22 cellular contexts compared by ENCODE assay signal in genomic region chr22:23514317-23515038, GRCh38.
A peak's percentile ranks its signal among the peaks of the same experiment; 100 is the strongest.
DNase-seq lines count a peak whose midpoint lies in the region; ATAC-seq, FAIRE-seq and TF ChIP-seq lines count a peak whose summit lies in the region.
"Had no signal": no experiment of that assay in that cellular context is flagged by ENCODE, and none has a peak within 500 bp of the region (broad histone marks: within the 10 kb centered on the region; RNA-seq: fewer than 3 reads in every experiment).

No MANE protein-coding gene starts in this region.

- no peak for TF ChIP-seq POLR2A in A549 (IDR thresholded peaks at IDR 0.05; ENCODE audit: low read length)
- no peak for TF ChIP-seq POLR2A in H1 (IDR thresholded peaks at IDR 0.05; ENCODE audit: control extremely low read depth in 1 of 2, low read depth in 2 of 2, low read length in 2 of 2)

- H3K9me3 Mint-ChIP-seq in neural progenitor cell = no peaks in the 10 kb centered on the region
- H3K9me3 Mint-ChIP-seq: activated CD4-positive, alpha-beta T cell treated with anti-CD3 and anti-CD28 coated beads, Interleukin-2, amount 10 ng/mL, durations not matched to agents 24 days and 14 days; activated naive CD8-positive, alpha-beta T cell treated with anti-CD3 and anti-CD28 coated beads, Interleukin-2, amount 10 ng/mL, durations not matched to agents 7 days and 5 days; T-cell had no signal

- H3K9ac ChIP-seq in H1 (replicated peaks in 1 of 4; ENCODE audit: extremely low read depth in 1 of 4, low read depth in 3 of 4, low read length in 3 of 4) (no peak overlapping the region), neural progenitor cell (no peak overlapping the region), kidney (ENCODE audit: low read length in 2 of 2) (no peak overlapping the region)

- H3K9me3 ChIP-seq in A549 (no peaks in the 10 kb centered on the region), H1 (ENCODE audit: insufficient read depth in 2 of 2, low read depth in 1 of 2, low read length in 1 of 2) (no peaks in the 10 kb centered on the region), neural progenitor cell (ENCODE audit: low read depth) (no peaks in the 10 kb centered on the region), kidney (ENCODE audit: control insufficient read depth in 1 of 2, low read length in 2 of 2) (no peaks in the 10 kb centered on the region)
- H3K9me3 ChIP-seq: body of pancreas, left lung, right atrium auricular region had no signal

- FAIRE-seq in A549 (lab: Jason Lieb, UNC) (no peak), H1 (lab: Jason Lieb, UNC) (no peak), kidney (lab: Jason Lieb, UNC) (no peak)

- H3K18ac ChIP-seq in H1 (ENCODE audit: extremely low read depth, low read length) = no peak overlapping the region

- intact Hi-C loops in kidney (cut with DNase I) = no loop called here

- no peak overlapping the region for H2BK12ac ChIP-seq in H1 (ENCODE audit: low read depth, low read length)

- no peaks in the 10 kb centered on the region for H3K79me2 ChIP-seq in H1 (ENCODE audit: control insufficient read depth in 1 of 2, insufficient read depth in 2 of 2, low read length in 2 of 2)
- H3K79me2 ChIP-seq in neural progenitor cell (ENCODE audit: low read depth) = no peaks in the 10 kb centered on the region

- no peak overlapping the region for H4K91ac ChIP-seq in H1 (replicated peaks; ENCODE audit: insufficient read length, low read length)

- H2AFZ ChIP-seq in H1 (ENCODE audit: low read length) = no peak overlapping the region
- H2AFZ ChIP-seq in neural progenitor cell (replicated peaks) = peak overlapping the region; percentile 34

- peak overlapping the region; percentile 81; the same call in 1 of the 2 replicates for H2BK15ac ChIP-seq in H1 (ENCODE audit: low read length)

- no peak overlapping the region for H3K14ac ChIP-seq in H1 (ENCODE audit: insufficient read length)

- DNase-seq in A549 (ENCODE audit: low read depth in 1 of 2, low spot score in 1 of 2) (no peak), HuH-7 (ENCODE audit: low spot score) (peak; percentile 27), H1 (ENCODE audit: low read depth in 1 of 2, low spot score in 2 of 2) (peak in 1 of 2 experiments; percentile 50), neural progenitor cell (ENCODE audit: low spot score) (no peak), AG08395 (ENCODE audit: low spot score) (no peak), kidney (no peak), NCI-H1105 treated with DMSO at 0.1 percent for 48 hours (lab: John Stamatoyannopoulos, UW) (no peak)
- DNase-seq in activated CD8-positive, alpha-beta memory T cell treated with anti-CD3 and anti-CD28 coated beads for 24 hours = no peak
- DNase-seq: activated CD4-positive, alpha-beta T cell treated with anti-CD3 and anti-CD28 coated beads, Interleukin-2, amount 10 ng/mL, durations not matched to agents 24 days and 14 days; activated naive CD8-positive, alpha-beta T cell treated with anti-CD3 and anti-CD28 coated beads, Interleukin-2, amount 10 ng/mL, durations not matched to agents 7 days and 5 days; body of pancreas; DMS153; effector memory CD4-positive, alpha-beta T cell; GF-D8; HCEC 1CT; left lung; NCI-H1417 treated with DMSO at 0.1 percent for 48 hours; NCI-H748 treated with DMSO at 0.1 percent for 48 hours; SHP77; stimulated activated CD4-positive, alpha-beta T cell treated with anti-CD3 and anti-CD28 coated beads, Interleukin-15, amount 100 ng/mL, for 24 hours; T-cell had no signal

- H3K4me1 ChIP-seq in A549 (peaks cover 10% of the 10 kb centered on the region), H1 (replicated peaks in 1 of 4; ENCODE audit: control insufficient read depth in 3 of 4, insufficient read depth in 4 of 4, low read length in 3 of 4) (no peaks in the 10 kb centered on the region; a peak in 1 of 7 replicates), neural progenitor cell (peaks cover 11% of the 10 kb centered on the region), kidney (ENCODE audit: control insufficient read depth in 1 of 2, insufficient read depth in 1 of 2, low read depth in 1 of 2, low read length in 2 of 2) (no peaks in the 10 kb centered on the region)
- H3K4me1 ChIP-seq: body of pancreas, left lung, right atrium auricular region had no signal

- H3K27ac Mint-ChIP-seq in neural progenitor cell = peak overlapping the region; percentile 94
- H3K27ac Mint-ChIP-seq: activated CD4-positive, alpha-beta T cell treated with anti-CD3 and anti-CD28 coated beads, Interleukin-2, amount 10 ng/mL, durations not matched to agents 24 days and 14 days; activated naive CD8-positive, alpha-beta T cell treated with anti-CD3 and anti-CD28 coated beads, Interleukin-2, amount 10 ng/mL, durations not matched to agents 7 days and 5 days; T-cell had no signal

- CTCF ChIA-PET in A549 (lab: Yijun Ruan, JAX) = no interaction called here
- CTCF ChIA-PET in H1 (lab: Charles Lee; ENCODE audit: partially characterized antibody) = interaction anchor here (0.6 to 1.3 kb wide), 8 partner anchors 19 to 1047 kb away, joined by 3 to 7 read pairs (median 3); no protein-coding TSS in a partner anchor

- POLR2A ChIA-PET in A549 (lab: Yijun Ruan, JAX) = no interaction called here
- POLR2A ChIA-PET in H1 (lab: Charles Lee; ENCODE audit: partially characterized antibody) = no interaction called here

- H4K20me1 ChIP-seq in H1 (replicated peaks in 1 of 2; ENCODE audit: control insufficient read depth in 1 of 2, insufficient read depth in 2 of 2, low read length in 2 of 2) (peaks cover 0 to 1% of the 10 kb centered on the region in 2 experiments), neural progenitor cell (ENCODE audit: low read depth) (no peaks in the 10 kb centered on the region)

- H3K4me1 Mint-ChIP-seq in neural progenitor cell = peaks cover 54% of the 10 kb centered on the region
- H3K4me1 Mint-ChIP-seq: activated CD4-positive, alpha-beta T cell treated with anti-CD3 and anti-CD28 coated beads, Interleukin-2, amount 10 ng/mL, durations not matched to agents 24 days and 14 days; T-cell had no signal

- peaks cover 3% of the 10 kb centered on the region for H3K36me3 Mint-ChIP-seq in neural progenitor cell
- H3K36me3 Mint-ChIP-seq: activated naive CD8-positive, alpha-beta T cell treated with anti-CD3 and anti-CD28 coated beads, Interleukin-2, amount 10 ng/mL, durations not matched to agents 7 days and 5 days; T-cell had no signal

- H3K23ac ChIP-seq in H1 (ENCODE audit: insufficient read length) = no peak overlapping the region

- no peaks in the 10 kb centered on the region for H3K79me1 ChIP-seq in H1 (ENCODE audit: low read depth, low read length)

- H3K56ac ChIP-seq in H1 (replicated peaks; ENCODE audit: insufficient read length, low read depth, low read length) = no peak overlapping the region

- H3K4me2 ChIP-seq in A549 (no peak overlapping the region), H1 (ENCODE audit: insufficient read depth in 1 of 2, low read depth in 2 of 2, low read length in 2 of 2) (no peak overlapping the region), neural progenitor cell (no peak overlapping the region)

- TF ChIP-seq CTCF in A549 (IDR thresholded peaks at IDR 0.05) = no peak
- TF ChIP-seq CTCF in H1 (IDR thresholded peaks at IDR 0.05; ENCODE audit: control extremely low read depth in 1 of 3, insufficient read depth in 1 of 3, low read depth in 1 of 3, low read length in 3 of 3) = peak in 2 of 3 experiments; percentile 51 to 57; a peak in 2 of 4 replicates
- no peak for TF ChIP-seq CTCF in neural progenitor cell (IDR thresholded peaks at IDR 0.05)
- TF ChIP-seq CTCF in kidney (IDR thresholded peaks at IDR 0.05; ENCODE audit: borderline replicate concordance, extremely low read depth, insufficient read depth) = no peak

- H4K8ac ChIP-seq in H1 (ENCODE audit: extremely low read depth, insufficient read depth, low read length) = no peak overlapping the region; the same call in 1 of the 2 replicates

- peak overlapping the region; percentile 21 for H3K4me3 Mint-ChIP-seq in neural progenitor cell
- H3K4me3 Mint-ChIP-seq: activated CD4-positive, alpha-beta T cell treated with anti-CD3 and anti-CD28 coated beads, Interleukin-2, amount 10 ng/mL, durations not matched to agents 24 days and 14 days; activated naive CD8-positive, alpha-beta T cell treated with anti-CD3 and anti-CD28 coated beads, Interleukin-2, amount 10 ng/mL, durations not matched to agents 7 days and 5 days; T-cell had no signal

- H3K23me2 ChIP-seq in H1 (ENCODE audit: low read depth, low read length) = no peaks in the 10 kb centered on the region; the same call in 1 of the 2 replicates

- peak; percentile 12 to 37; a peak in 3 of 6 replicates for ATAC-seq in A549
- ATAC-seq: body of pancreas, left lung, T-cell had no signal

- TF ChIP-seq RAD21 in A549 (conservative IDR thresholded peaks at IDR 0.05 in 1 of 2, IDR thresholded peaks at IDR 0.05 in 1 of 2) (no peak), H1 (IDR thresholded peaks at IDR 0.05 in 1 of 2, conservative IDR thresholded peaks at IDR 0.05 in 1 of 2; ENCODE audit: low read depth in 2 of 2, low read length in 2 of 2) (peak; percentile 15 to 25; a peak in 2 of 4 replicates)

- H2BK20ac ChIP-seq in H1 (ENCODE audit: low read length) = no peak overlapping the region; the same call in 1 of the 2 replicates

- H3K27ac ChIP-seq in A549 (no peak overlapping the region), H1 (ENCODE audit: low read depth, low read length) (no peak overlapping the region), neural progenitor cell (no peak overlapping the region), kidney (ENCODE audit: low read depth in 2 of 2, low read length in 2 of 2) (no peak overlapping the region)
- H3K27ac ChIP-seq: body of pancreas, left lung, right atrium auricular region had no signal

- H3K4me3 ChIP-seq in A549 (no peak overlapping the region), H1 (ENCODE audit: extremely low read depth in 1 of 4, insufficient read depth in 2 of 4, low read depth in 3 of 4, low read length in 4 of 4) (no peak overlapping the region), neural progenitor cell (no peak overlapping the region), kidney (ENCODE audit: low read length in 2 of 2) (no peak overlapping the region)
- H3K4me3 ChIP-seq: body of pancreas, left lung, right atrium auricular region had no signal

- H4K5ac ChIP-seq in H1 (ENCODE audit: insufficient read length, low read depth, low read length) = no peak overlapping the region

- H2BK5ac ChIP-seq in H1 (ENCODE audit: low read depth, low read length) = no peak overlapping the region

- H2BK120ac ChIP-seq in H1 (replicated peaks; ENCODE audit: low read depth, low read length) = no peak overlapping the region

- TF ChIP-seq EP300 in A549 (IDR thresholded peaks at IDR 0.05) = no peak
- TF ChIP-seq EP300 in H1 (IDR thresholded peaks at IDR 0.05; ENCODE audit: borderline replicate concordance in 1 of 2, low read depth in 2 of 2, low read length in 2 of 2) = no peak

- no peak overlapping the region for H2AK5ac ChIP-seq in H1 (ENCODE audit: low read depth, low read length)

- peaks cover 0 to 11% (median 6%) of the 10 kb centered on the region in 4 experiments; a peak in 6 of 7 replicates for H3K27me3 ChIP-seq in H1 (replicated peaks in 1 of 4; ENCODE audit: control insufficient read depth in 3 of 4, extremely low read depth in 1 of 4, insufficient read depth in 3 of 4, low read length in 3 of 4)
- no peaks in the 10 kb centered on the region for H3K27me3 ChIP-seq in neural progenitor cell
- H3K27me3 ChIP-seq: body of pancreas, left lung, right atrium auricular region had no signal

- H3F3A ChIP-seq in neural progenitor cell (ENCODE audit: low read depth) = peaks cover 4% of the 10 kb centered on the region

- 91% methylated on average over 14 of the region's 16 CpGs for WGBS in A549 (ENCODE audit: missing lambda C conversion rate)
- WGBS in H1 (ENCODE audit: extremely low coverage in 1 of 2, insufficient coverage in 1 of 2, insufficient read length in 1 of 2, insufficient replicate concordance in 2 of 2, low coverage in 1 of 2, low lambda C conversion rate in 2 of 2, missing lambda C conversion rate in 1 of 2), 2 experiments = 86% methylated on average over 16 of the region's 16 CpGs; no CpG with 5 or more reads in 1 of the 2 experiments

- H3K36me3 ChIP-seq in H1 (ENCODE audit: control insufficient read depth in 2 of 4, insufficient read depth in 4 of 4, low read length in 3 of 4) (no peaks in the 10 kb centered on the region), neural progenitor cell (no peaks in the 10 kb centered on the region), kidney (ENCODE audit: control insufficient read depth in 1 of 2, insufficient read depth in 2 of 2, low read length in 2 of 2) (no peaks in the 10 kb centered on the region)
- H3K36me3 ChIP-seq: left lung, right atrium auricular region had no signal

- no peak overlapping the region for H3K4ac ChIP-seq in H1 (replicated peaks; ENCODE audit: insufficient read length, low read depth, low read length)

- H3K27me3 Mint-ChIP-seq in neural progenitor cell (ENCODE audit: insufficient read depth, low read depth) = peaks cover 14% of the 10 kb centered on the region

Comparison
In these comparisons a context has a peak if more than half of its experiments do, and no peak if none do; other contexts are left out.
1. CTCF ChIP-seq: peak in H1 (2 of 3); none in A549 (single experiment), neural progenitor cell (single experiment) and kidney (single experiment).
2. Of the 18 proteins assayed by ChIP-seq in both H1 and A549: peak only in H1: CTCF, MAX and RAD21; only in A549: none; in both: none; in neither: 15.